8 cellular contexts compared by ENCODE assay signal in genomic region chr1:43365678-43366077, GRCh38. TPM values are rescaled to one million over a fixed set of nuclear protein-coding genes. Genes with fewer than 3 reads are reported as not detected.
DNase-seq lines count a peak whose midpoint lies in the region; ATAC-seq and TF ChIP-seq lines count a peak whose summit lies in the region.
"Had no signal": no experiment of that assay in that cellular context is flagged by ENCODE, and none has a peak within 500 bp of the region (broad histone marks: within the 10 kb centered on the region; RNA-seq: fewer than 3 reads in every experiment).

No MANE protein-coding gene starts in this region.

- H4K12ac ChIP-seq in trophoblast cell (ENCODE audit: low read depth, low read length): no peak overlapping the region

- intact Hi-C loops in IMR-90 (cut with micrococcal nuclease) (no loop called here), MCF 10A (cut with micrococcal nuclease) (no loop called here)

- H3K56ac ChIP-seq in IMR-90 (ENCODE audit: extremely low read depth, insufficient read depth, low read length): no peak overlapping the region

- CTCF ChIA-PET in IMR-90 (lab: Yijun Ruan, JAX) (no interaction called here), MCF 10A (lab: Yijun Ruan, JAX) (interaction anchor here (1.2 kb wide), 1 partner anchor 7 kb away, joined by 3 read pairs; the partner anchor contains the start of gene CDC20)

- H3K27me3 Mint-ChIP-seq in MCF 10A (ENCODE audit: insufficient read depth, unreplicated experiment): no peaks in the 10 kb centered on the region

- no peak overlapping the region; the same call in 1 of the 2 replicates for H4K91ac ChIP-seq in IMR-90 (ENCODE audit: insufficient read depth, low read depth, low read length)
- no peak overlapping the region for H4K91ac ChIP-seq in trophoblast cell (ENCODE audit: low read depth, low read length)

- peak overlapping the region; percentile 70 for H3K23ac ChIP-seq in IMR-90 (ENCODE audit: low read depth, low read length)
- peak overlapping the region; percentile 58 for H3K23ac ChIP-seq in trophoblast cell (ENCODE audit: low read length)

- peak overlapping the region; percentile 84 for H3K27ac Mint-ChIP-seq in MCF 10A (ENCODE audit: low read depth, unreplicated experiment)

- H2BK12ac ChIP-seq in trophoblast cell (ENCODE audit: low read length): no peak overlapping the region

- H2BK15ac ChIP-seq in IMR-90 (ENCODE audit: low read depth, low read length): no peak overlapping the region

- H3K36me3 ChIP-seq in IMR-90 (ENCODE audit: control insufficient read depth, insufficient read depth, low read length) (peaks cover 44% of the 10 kb centered on the region), trophoblast cell (ENCODE audit: control insufficient read depth in 1 of 2, insufficient read depth in 2 of 2, low read length in 2 of 2) (peaks cover 26 to 44% of the 10 kb centered on the region in 2 experiments)

- peaks cover 19% of the 10 kb centered on the region; the same call in 1 of the 2 replicates for H3K9me1 ChIP-seq in IMR-90 (ENCODE audit: insufficient read depth, low read length)

- H3K9me3 ChIP-seq in IMR-90 (ENCODE audit: control insufficient read depth, insufficient read depth, low read length) (no peaks in the 10 kb centered on the region), trophoblast cell (ENCODE audit: insufficient read depth, low read depth, low read length) (peaks cover 1% of the 10 kb centered on the region)

- H3K4me3 Mint-ChIP-seq in MCF 10A (ENCODE audit: unreplicated experiment): peak overlapping the region; percentile 87

- TF ChIP-seq RAD21 in IMR-90 (IDR thresholded peaks at IDR 0.05; ENCODE audit: low read length): no peak

- H2BK120ac ChIP-seq in IMR-90 (ENCODE audit: low read depth, low read length) (peak overlapping the region; percentile 11; the same call in 1 of the 2 replicates), trophoblast cell (ENCODE audit: insufficient read depth, low read length, poor library complexity) (no peak overlapping the region)

- H3K9me3 Mint-ChIP-seq in MCF 10A (ENCODE audit: unreplicated experiment): no peaks in the 10 kb centered on the region

- peaks cover 13% of the 10 kb centered on the region for H3K4me1 ChIP-seq in IMR-90 (ENCODE audit: control insufficient read depth, insufficient read depth, low read length)
- H3K4me1 ChIP-seq in trophoblast cell (ENCODE audit: control insufficient read depth in 1 of 2, insufficient read depth in 2 of 2, low read length in 2 of 2): peaks cover 25 to 31% of the 10 kb centered on the region in 2 experiments

- TF ChIP-seq CTCF in IMR-90 (conservative IDR thresholded peaks at IDR 0.05; ENCODE audit: low read depth, low read length): no peak
- no peak for TF ChIP-seq CTCF in MCF 10A (IDR thresholded peaks at IDR 0.05; ENCODE audit: unreplicated experiment)

- peaks cover 15% of the 10 kb centered on the region for H3K79me2 ChIP-seq in trophoblast cell (ENCODE audit: control insufficient read depth, insufficient read depth, low read length, poor library complexity)

- H2AFZ ChIP-seq in IMR-90 (replicated peaks; ENCODE audit: low read length, poor library complexity) (peak overlapping the region; percentile 33), trophoblast cell (ENCODE audit: insufficient read depth, low read length, poor library complexity) (no peak overlapping the region)

- peak overlapping the region; percentile 99; the same call in 1 of the 2 replicates for H3K4ac ChIP-seq in IMR-90 (ENCODE audit: low read depth, low read length)
- H3K4ac ChIP-seq in trophoblast cell (ENCODE audit: low read depth, low read length): peak overlapping the region; percentile 16

- H3K79me1 ChIP-seq in IMR-90 (ENCODE audit: low read depth in 1 of 2, low read length in 2 of 2): peaks cover 23 to 76% of the 10 kb centered on the region in 2 experiments
- peaks cover 20% of the 10 kb centered on the region for H3K79me1 ChIP-seq in trophoblast cell (ENCODE audit: low read length)

- no peak for DNase-seq in IMR-90
- DNase-seq in MCF 10A (ENCODE audit: unreplicated experiment): no peak
- no peak for DNase-seq in trophoblast cell
- DNase-seq in iPS-NIHi7 (ENCODE audit: extremely low spot score): no peak
- DNase-seq in activated CD4-positive, CD25-positive, alpha-beta regulatory T cell treated with anti-CD3 and anti-CD28 coated beads, Interleukin-2, amount 50 U/mL, for 72 hours: no peak
- DNase-seq: NK-92 treated with Interleukin-12 subunit alpha and Interleukin-12 subunit beta, amount 100 ng/mL, for 24 hours had no signal

- WGBS in IMR-90 (ENCODE audit: extremely low coverage in 2 of 2, insufficient read length in 1 of 2), 2 experiments: 79% methylated on average over 2 of the region's 2 CpGs; no CpG with 5 or more reads in 1 of the 2 experiments
- WGBS in trophoblast cell (ENCODE audit: extremely low coverage, insufficient coverage, insufficient read length): no CpG with 5 or more reads among the region's 2 CpGs

- H3K27me3 ChIP-seq in IMR-90 (ENCODE audit: control insufficient read depth, insufficient read depth, low read length) (no peaks in the 10 kb centered on the region), trophoblast cell (ENCODE audit: insufficient read depth, low read length) (no peaks in the 10 kb centered on the region)

- H3K4me1 Mint-ChIP-seq in MCF 10A (ENCODE audit: insufficient read depth, unreplicated experiment): peaks cover 46% of the 10 kb centered on the region

- peaks cover 37% of the 10 kb centered on the region for H3K36me3 Mint-ChIP-seq in MCF 10A (ENCODE audit: insufficient read depth, unreplicated experiment)

- H3K4me3 ChIP-seq in IMR-90 (ENCODE audit: insufficient read depth, low read depth, low read length) (no peak overlapping the region), trophoblast cell (ENCODE audit: low read depth, low read length) (no peak overlapping the region)

- H3K27ac ChIP-seq in IMR-90 (ENCODE audit: insufficient read depth, low read length): no peak overlapping the region; the same call in 1 of the 2 replicates
- H3K27ac ChIP-seq in trophoblast cell (ENCODE audit: low read depth, low read length): peak overlapping the region; percentile 96

- no peak overlapping the region for H2BK20ac ChIP-seq in IMR-90 (ENCODE audit: low read depth, low read length)

- H4K8ac ChIP-seq in IMR-90 (ENCODE audit: low read depth in 2 of 2, low read length in 2 of 2) (no peak overlapping the region; a peak in 1 of 4 replicates), trophoblast cell (ENCODE audit: low read depth, low read length) (no peak overlapping the region)

- no peak overlapping the region for H2BK5ac ChIP-seq in IMR-90 (ENCODE audit: low read depth, low read length, poor library complexity, severe bottlenecking)
- no peak overlapping the region for H2BK5ac ChIP-seq in trophoblast cell (ENCODE audit: low read depth, low read length, poor library complexity)

- H3K9ac ChIP-seq in IMR-90 (ENCODE audit: low read depth, low read length) (no peak overlapping the region), trophoblast cell (ENCODE audit: low read length) (peak overlapping the region; percentile 55)

- TF ChIP-seq POLR2A in IMR-90 (IDR thresholded peaks at IDR 0.05; ENCODE audit: low read depth, low read length): no peak

- no peak overlapping the region for H3K18ac ChIP-seq in IMR-90 (ENCODE audit: low read depth, low read length)
- H3K18ac ChIP-seq in trophoblast cell (ENCODE audit: low read length): peak overlapping the region; percentile 8

- POLR2A ChIA-PET in IMR-90 (lab: Charles Lee; ENCODE audit: unreplicated experiment) (interaction anchor here (0.6 kb wide), 1 partner anchor 113 kb away, joined by 4 read pairs; no protein-coding TSS in a partner anchor), MCF 10A (lab: Yijun Ruan, JAX) (interaction anchor here (0.9 to 4.9 kb wide), 3 partner anchors 7 to 347 kb away, joined by 3 to 69 read pairs (median 41); partner anchors contain the start of genes CDC20, MED8 and SZT2)

- in situ Hi-C loops in IMR-90 (cut with MboI; ENCODE audit: low sequenced_read_pairs): no loop called here

- 0 out of 2 replicates have a peak overlapping the region, but pooled peaks have one; percentile 99 for H2AK5ac ChIP-seq in IMR-90 (ENCODE audit: low read depth, low read length)
- H2AK5ac ChIP-seq in trophoblast cell (ENCODE audit: low read length): no peak overlapping the region

- BruUV-seq in IMR-90 (replicated peaks; lab: Mats Ljungman, UMichigan): no TSS peak
- BruUV-seq in MCF 10A (replicated peaks; lab: Mats Ljungman, UMichigan): no TSS peak

- ATAC-seq in IMR-90 (ENCODE audit: low read depth) (no peak), HG02840 (IDR thresholded peaks at IDR 0.05; ENCODE audit: low FRiP score, unreplicated experiment) (no peak)

- H4K5ac ChIP-seq in IMR-90 (ENCODE audit: low read depth, low read length): no peak overlapping the region

- H3K4me2 ChIP-seq in IMR-90 (ENCODE audit: low read depth, low read length) (no peak overlapping the region), trophoblast cell (ENCODE audit: low read length) (peak overlapping the region; percentile 91)

- peak overlapping the region; percentile 100 for H2AK9ac ChIP-seq in IMR-90 (replicated peaks; ENCODE audit: low read depth, low read length, poor library complexity)

- peak overlapping the region; percentile 28; the same call in 1 of the 2 replicates for H3K14ac ChIP-seq in IMR-90 (replicated peaks; ENCODE audit: low read depth, low read length)
- peak overlapping the region; percentile 5 for H3K14ac ChIP-seq in trophoblast cell (ENCODE audit: low read length)

- dilution Hi-C loops in IMR-90 (cut with HindIII; ENCODE audit: low sequenced_read_pairs, unreplicated experiment): no loop called here

- peaks cover 30% of the 10 kb centered on the region for H4K20me1 ChIP-seq in IMR-90 (ENCODE audit: insufficient read depth, low read length)

RNA-seq across cellular contexts. Expression of gene ELOVL1, which starts 2.1 kb away (rescaled TPM):
- total RNA-seq in IMR-90 (2012; rRNA removed): 66.4 and 88.9 TPM in 2 replicates
- 203 and 211 TPM in 2 replicates for polyA plus RNA-seq in IMR-90 (2012; rRNA removed)
- 94.1 and 171 TPM in 2 replicates for polyA plus RNA-seq in IMR-90 (2012; cell fraction: cytosol; rRNA removed)
- 140 and 158 TPM in 2 replicates for polyA plus RNA-seq in IMR-90 (2012; cell fraction: nucleus; rRNA removed; ENCODE audit: low replicate concordance)
- 86.0 and 99.9 TPM in 2 replicates for total RNA-seq in MCF 10A (2022)
- 85.2 and 91.6 TPM in 2 replicates for polyA plus RNA-seq in trophoblast cell (2013)

RNA-seq across cellular contexts. Expression of gene CDC20, which starts 6.9 kb away (rescaled TPM):
- total RNA-seq in IMR-90 (2012; rRNA removed) (78.0 and 103 TPM in 2 replicates), MCF 10A (2022) (123 and 204 TPM in 2 replicates)
- polyA plus RNA-seq in IMR-90 (2012; rRNA removed): 107 and 115 TPM in 2 replicates
- 75.5 and 90.0 TPM in 2 replicates for polyA plus RNA-seq in IMR-90 (2012; cell fraction: cytosol; rRNA removed)
- 26.3 and 75.6 TPM in 2 replicates for polyA plus RNA-seq in IMR-90 (2012; cell fraction: nucleus; rRNA removed; ENCODE audit: low replicate concordance)
- 66.6 and 71.8 TPM in 2 replicates for polyA plus RNA-seq in trophoblast cell (2013)

RNA-seq across cellular contexts. Expression of gene MED8, which starts 23.9 kb away (rescaled TPM):
- total RNA-seq in IMR-90 (2012; rRNA removed) (114 and 120 TPM in 2 replicates), MCF 10A (2022) (52.0 and 61.6 TPM in 2 replicates)
- 53.7 and 61.1 TPM in 2 replicates for polyA plus RNA-seq in IMR-90 (2012; rRNA removed)
- 35.0 and 38.5 TPM in 2 replicates for polyA plus RNA-seq in IMR-90 (2012; cell fraction: cytosol; rRNA removed)
- polyA plus RNA-seq in IMR-90 (2012; cell fraction: nucleus; rRNA removed; ENCODE audit: low replicate concordance): 37.4 and 89.5 TPM in 2 replicates
- polyA plus RNA-seq in trophoblast cell (2013): 41.5 and 42.1 TPM in 2 replicates

RNA-seq across cellular contexts. Expression of gene SZT2, which starts 24.0 kb away (rescaled TPM):
- total RNA-seq in IMR-90 (2012; rRNA removed) (9.5 and 9.7 TPM in 2 replicates), MCF 10A (2022) (65.3 and 67.4 TPM in 2 replicates)
- polyA plus RNA-seq in IMR-90 (2012; rRNA removed): 14.3 and 15.7 TPM in 2 replicates
- 5.1 and 7.2 TPM in 2 replicates for polyA plus RNA-seq in IMR-90 (2012; cell fraction: cytosol; rRNA removed)
- polyA plus RNA-seq in IMR-90 (2012; cell fraction: nucleus; rRNA removed; ENCODE audit: low replicate concordance): 42.3 and 80.6 TPM in 2 replicates
- polyA plus RNA-seq in trophoblast cell (2013): 8.0 and 9.5 TPM in 2 replicates

RNA-seq across cellular contexts. Expression of gene MPL, which starts 28.1 kb away (rescaled TPM):
- not detected in 2 replicates for total RNA-seq in IMR-90 (2012; rRNA removed)
- 0.12 TPM in 1 of 2 replicates, not detected in the other for polyA plus RNA-seq in IMR-90 (2012; rRNA removed)
- 0.02 TPM in 1 of 2 replicates, not detected in the other for polyA plus RNA-seq in IMR-90 (2012; cell fraction: cytosol; rRNA removed)
- not detected in 2 replicates for polyA plus RNA-seq in IMR-90 (2012; cell fraction: nucleus; rRNA removed; ENCODE audit: low replicate concordance)
- total RNA-seq in MCF 10A (2022): not detected in 2 replicates
- polyA plus RNA-seq in trophoblast cell (2013): 0.04 and 0.08 TPM in 2 replicates
- polyA plus RNA-seq: neural cell had no signal
